Comparison of ENCODE assay signal across 8 cellular contexts in the genomic region with DNA sequence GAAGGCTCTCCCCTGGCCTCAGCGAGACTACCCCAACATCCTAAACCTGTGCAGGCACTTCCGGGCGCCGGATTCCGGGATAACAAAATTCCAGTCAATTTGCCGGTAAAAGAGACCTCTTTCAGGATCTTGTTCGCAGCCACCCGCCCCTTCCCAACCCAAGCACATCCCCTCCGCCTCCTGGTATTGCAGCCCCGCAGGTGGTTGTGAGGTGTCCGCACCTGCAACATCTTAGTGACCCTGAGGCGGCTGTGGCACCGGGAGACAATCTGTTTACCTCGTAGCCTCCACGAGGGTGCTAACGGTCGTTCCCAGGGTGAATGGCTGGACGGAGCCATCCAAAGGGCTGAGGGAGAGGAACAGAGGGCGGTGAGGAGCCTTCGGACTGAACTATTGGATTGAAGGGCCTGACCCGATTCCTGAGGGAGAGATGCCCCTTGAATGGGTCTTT. TPM values are rescaled to one million over a fixed set of nuclear protein-coding genes. Genes with fewer than 3 reads are reported as not detected.
DNase-seq lines count a peak whose midpoint lies in the region; ATAC-seq and TF ChIP-seq lines count a peak whose summit lies in the region.

No MANE protein-coding gene starts in this region.

- no peak overlapping the region for H3K18ac ChIP-seq in H9 (ENCODE audit: insufficient read length, low read depth, low read length)

- H3K9me3 ChIP-seq in H9 (ENCODE audit: control insufficient read depth, low read depth, low read length) (no peaks in the 10 kb centered on the region), RWPE2 (ENCODE audit: severe bottlenecking) (no peaks in the 10 kb centered on the region), sigmoid colon (no peaks in the 10 kb centered on the region)

- H3K4me1 ChIP-seq in H9 (ENCODE audit: insufficient read depth, low read length): peaks cover 2% of the 10 kb centered on the region; the same call in 1 of the 2 replicates
- H3K4me1 ChIP-seq in RWPE2 (ENCODE audit: insufficient read depth, poor library complexity, severe bottlenecking): no peaks in the 10 kb centered on the region
- H3K4me1 ChIP-seq in sigmoid colon: peaks cover 0 to 21% (median 11%) of the 10 kb centered on the region in 4 donors

- peak overlapping the region; percentile 72 to 84 for H3K4me3 Mint-ChIP-seq in H9
- H3K4me3 Mint-ChIP-seq in glutamatergic neuron (ENCODE audit: unreplicated experiment): peak overlapping the region; percentile 87

- H3K27ac Mint-ChIP-seq in H9 (peak overlapping the region in 1 of 3 experiments; percentile 62; a peak in 1 of 7 replicates), glutamatergic neuron (ENCODE audit: unreplicated experiment) (no peak overlapping the region)

- H3K79me2 ChIP-seq in H9 (ENCODE audit: insufficient read depth, low read length): no peaks in the 10 kb centered on the region

- no peak overlapping the region for H2AK5ac ChIP-seq in H9 (ENCODE audit: insufficient read length, low read length)

- intact Hi-C loops in sigmoid colon (cut with DNase I): no loop called here

- H2BK15ac ChIP-seq in H9 (ENCODE audit: low read depth, low read length): no peak overlapping the region

- no peak overlapping the region for H4K5ac ChIP-seq in H9 (ENCODE audit: insufficient read length, low read depth, low read length)

- H3K36me3 ChIP-seq in RWPE2 (ENCODE audit: low read depth) (no peaks in the 10 kb centered on the region), sigmoid colon (no peaks in the 10 kb centered on the region)

- no peaks in the 10 kb centered on the region for H4K20me1 ChIP-seq in H9 (ENCODE audit: control insufficient read depth, insufficient read depth, insufficient read length)

- no peak overlapping the region for H2BK5ac ChIP-seq in H9 (ENCODE audit: insufficient read length, low read length)

- peak overlapping the region; percentile 97 for H3K4me2 ChIP-seq in H9 (ENCODE audit: insufficient read depth, insufficient read length, low read length)

- no peak overlapping the region for H3K23ac ChIP-seq in H9 (ENCODE audit: insufficient read length, low read depth, low read length)

- H2BK12ac ChIP-seq in H9 (ENCODE audit: insufficient read length, low read depth, low read length): no peak overlapping the region

- DNase-seq in H9 (peak; percentile 66), RWPE2 (ENCODE audit: low spot score) (no peak), glutamatergic neuron (no peak), sigmoid colon (no peak), AG20443 (ENCODE audit: low spot score) (no peak), NCI-H524 (lab: John Stamatoyannopoulos, UW) (no peak), NCI-H1930 (lab: John Stamatoyannopoulos, UW) (no peak)

- ATAC-seq in RWPE2 (ENCODE audit: low read depth): no peak; the same call in 2 of the 3 replicates
- ATAC-seq in activated CD4-positive, CD25-positive, alpha-beta regulatory T cell treated with anti-CD3 and anti-CD28 coated beads, Interleukin-2, amount 50 U/mL, for 24 hours: no peak

- TF ChIP-seq EP300 in sigmoid colon (IDR thresholded peaks at IDR 0.05): no peak

- H3K36me3 Mint-ChIP-seq in H9 (ENCODE audit: insufficient read depth in 1 of 3, low read depth in 3 of 3) (no peaks in the 10 kb centered on the region), glutamatergic neuron (ENCODE audit: unreplicated experiment) (no peaks in the 10 kb centered on the region)

- H3K27ac ChIP-seq in H9 (ENCODE audit: insufficient read length, low read depth, low read length): no peak overlapping the region
- no peak overlapping the region for H3K27ac ChIP-seq in RWPE2 (ENCODE audit: poor library complexity, severe bottlenecking)
- no peak overlapping the region for H3K27ac ChIP-seq in sigmoid colon

- peaks cover 9% of the 10 kb centered on the region; the same call in 1 of the 2 replicates for H3K27me3 ChIP-seq in H9 (ENCODE audit: insufficient read depth, low read length)
- H3K27me3 ChIP-seq in RWPE2 (ENCODE audit: insufficient read depth, poor library complexity, severe bottlenecking): no peaks in the 10 kb centered on the region
- peaks cover 12 to 94% (median 39%) of the 10 kb centered on the region in 3 donors for H3K27me3 ChIP-seq in sigmoid colon

- peak overlapping the region; percentile 46 for H2AFZ ChIP-seq in H9 (ENCODE audit: low read length)

- H3K4me1 Mint-ChIP-seq in H9 (peaks cover 8 to 15% of the 10 kb centered on the region in 2 experiments; a peak in 3 of 4 replicates), glutamatergic neuron (ENCODE audit: low read depth, unreplicated experiment) (peaks cover 2% of the 10 kb centered on the region)

- H3K9ac ChIP-seq in H9 (ENCODE audit: extremely low read depth, insufficient read length, low read length): peak overlapping the region; percentile 48

- H2BK20ac ChIP-seq in H9 (ENCODE audit: low read depth, low read length, poor library complexity, severe bottlenecking): no peak overlapping the region

- H3K14ac ChIP-seq in H9 (ENCODE audit: insufficient read depth, low read length): peak overlapping the region; percentile 45; the same call in 1 of the 2 replicates

- no peak overlapping the region for H4K8ac ChIP-seq in H9 (replicated peaks; ENCODE audit: insufficient read length, low read depth, low read length)

- no CpG with 5 or more reads among the region's 21 CpGs for WGBS in H9 (ENCODE audit: extremely low coverage, insufficient read length, low lambda C conversion rate)
- 4 to 11% methylated on average over 21 of the region's 21 CpGs for WGBS in sigmoid colon, 2 donors

- no peak overlapping the region for H3T11ph ChIP-seq in H9 (ENCODE audit: low read length)

- H3K4ac ChIP-seq in H9 (ENCODE audit: low read depth, low read length): no peak overlapping the region

- TF ChIP-seq POLR2A in sigmoid colon (IDR thresholded peaks at IDR 0.05): no peak

- H3K27me3 Mint-ChIP-seq in H9 (ENCODE audit: low read depth): no peaks in the 10 kb centered on the region; the same call in 1 of the 2 replicates
- peaks cover 4% of the 10 kb centered on the region for H3K27me3 Mint-ChIP-seq in glutamatergic neuron (ENCODE audit: unreplicated experiment)

- peak overlapping the region; percentile 39 for H3K4me3 ChIP-seq in RWPE2 (ENCODE audit: severe bottlenecking)
- peak overlapping the region in 3 of 4 donors; percentile 35 to 42 (median 41) for H3K4me3 ChIP-seq in sigmoid colon

- no peaks in the 10 kb centered on the region for H3K79me1 ChIP-seq in H9 (ENCODE audit: insufficient read depth, low read depth, low read length, poor library complexity, severe bottlenecking)

- H3K9me3 Mint-ChIP-seq in H9 (no peaks in the 10 kb centered on the region; a peak in 1 of 5 replicates), glutamatergic neuron (ENCODE audit: unreplicated experiment) (no peaks in the 10 kb centered on the region)

- TF ChIP-seq CTCF in H9 (conservative IDR thresholded peaks at IDR 0.05): no peak
- no peak for TF ChIP-seq CTCF in RWPE2 (IDR thresholded peaks at IDR 0.05; ENCODE audit: poor library complexity, severe bottlenecking)
- no peak for TF ChIP-seq CTCF in glutamatergic neuron (IDR thresholded peaks at IDR 0.05; ENCODE audit: partially characterized antibody, unreplicated experiment)
- no peak for TF ChIP-seq CTCF in sigmoid colon (IDR thresholded peaks at IDR 0.05)

- no peak overlapping the region for H3K56ac ChIP-seq in H9 (ENCODE audit: insufficient read length, low read depth, low read length)

- peaks cover 17% of the 10 kb centered on the region for H3K23me2 ChIP-seq in H9 (ENCODE audit: insufficient read length, low read depth, low read length, poor library complexity, severe bottlenecking)

- H2BK120ac ChIP-seq in H9 (ENCODE audit: low read depth, low read length, poor library complexity, severe bottlenecking): no peak overlapping the region

- no peak overlapping the region for H4K91ac ChIP-seq in H9 (ENCODE audit: insufficient read length, low read depth, low read length)

RNA-seq across cellular contexts. Expression of gene NR5A2, which starts 2.1 kb away (rescaled TPM):
- total RNA-seq in H9 (2021) (4.7 and 4.8 TPM in 2 replicates), glutamatergic neuron (ENCODE audit: unreplicated experiment) (2.0 TPM), sigmoid colon (1 to 10 TPM in 3 of 4 donors, under 1 TPM in 1; 0.49 to 1.9 (median 1.3) TPM)
- polyA plus RNA-seq in sigmoid colon: 10 to 100 TPM; 10.0 to 13.8 (median 12.7) TPM
